In genomic region chr19:44303976-44304568, GRCh38 we compare ENCODE assay signal across 8 cellular contexts. TPM values are rescaled to one million over a fixed set of nuclear protein-coding genes. Genes with fewer than 3 reads are reported as not detected.
DNase-seq lines count a peak whose midpoint lies in the region; ATAC-seq and FAIRE-seq lines count a peak whose summit lies in the region.

No MANE protein-coding gene starts in this region.

- no peaks in the 10 kb centered on the region for H3K27me3 ChIP-seq in SJCRH30
- H3K27me3 ChIP-seq in ectodermal cell (ENCODE audit: control insufficient read depth, insufficient read depth, low read length, poor library complexity, severe bottlenecking), result no peaks in the 10 kb centered on the region
- H3K27me3 ChIP-seq in mesenchymal stem cell (ENCODE audit: control insufficient read depth in 1 of 2, insufficient read depth in 1 of 2, low read length in 2 of 2), result no peaks in the 10 kb centered on the region

- H2AK5ac ChIP-seq in mesenchymal stem cell (ENCODE audit: low read length, severe bottlenecking), result no peak overlapping the region

- peak overlapping the region; percentile 73 for H3K27ac ChIP-seq in SJCRH30
- no peak overlapping the region for H3K27ac ChIP-seq in ectodermal cell (ENCODE audit: insufficient read depth, low read depth, low read length, poor library complexity, severe bottlenecking)
- H3K27ac ChIP-seq in mesenchymal stem cell (ENCODE audit: low read length, poor library complexity, severe bottlenecking), result peak overlapping the region; percentile 51

- H3K23ac ChIP-seq in mesenchymal stem cell (ENCODE audit: low read length in 2 of 2), result no peak overlapping the region

- peaks cover 8% of the 10 kb centered on the region for H3K79me1 ChIP-seq in mesenchymal stem cell (replicated peaks; ENCODE audit: low read length, poor library complexity, severe bottlenecking)

- peak overlapping the region; percentile 71 for H3K4me2 ChIP-seq in mesenchymal stem cell (ENCODE audit: low read length, poor library complexity, severe bottlenecking)

- H3K18ac ChIP-seq in mesenchymal stem cell (ENCODE audit: low read depth in 1 of 2, low read length in 2 of 2), result no peak overlapping the region

- H3K36me3 ChIP-seq in SJCRH30, result peaks cover 23% of the 10 kb centered on the region
- H3K36me3 ChIP-seq in ectodermal cell (ENCODE audit: control insufficient read depth, insufficient read depth, low read length), result no peaks in the 10 kb centered on the region
- peaks cover 14 to 31% of the 10 kb centered on the region in 2 experiments for H3K36me3 ChIP-seq in mesenchymal stem cell (ENCODE audit: control insufficient read depth in 1 of 2, insufficient read depth in 2 of 2, low read depth in 1 of 2, low read length in 2 of 2)

- H2BK12ac ChIP-seq in mesenchymal stem cell (ENCODE audit: low read length in 2 of 2), result no peak overlapping the region

- peak overlapping the region; percentile 94 for H3K9ac ChIP-seq in mesenchymal stem cell (ENCODE audit: low read length)

- peaks cover 7% of the 10 kb centered on the region for H3K4me1 ChIP-seq in SJCRH30
- H3K4me1 ChIP-seq in ectodermal cell (ENCODE audit: control insufficient read depth, insufficient read depth, low read length), result peaks cover 4% of the 10 kb centered on the region
- H3K4me1 ChIP-seq in mesenchymal stem cell (ENCODE audit: control insufficient read depth, insufficient read depth, low read depth, low read length), result peaks cover 2% of the 10 kb centered on the region

- H4K91ac ChIP-seq in mesenchymal stem cell (ENCODE audit: low read length), result no peak overlapping the region

- no peak for FAIRE-seq in urothelium cell line (lab: Jason Lieb, UNC)

- H4K8ac ChIP-seq in mesenchymal stem cell (ENCODE audit: low read length), result no peak overlapping the region

- ATAC-seq in GM19035 (IDR thresholded peaks at IDR 0.05; ENCODE audit: unreplicated experiment) (peak; percentile 22), HG03135 (IDR thresholded peaks at IDR 0.05; ENCODE audit: unreplicated experiment) (no peak)

- no peak overlapping the region for H2BK5ac ChIP-seq in mesenchymal stem cell (ENCODE audit: low read depth, low read length, poor library complexity, severe bottlenecking)

- no peak overlapping the region for H2BK120ac ChIP-seq in mesenchymal stem cell (ENCODE audit: low read depth, low read length)

- H2BK15ac ChIP-seq in mesenchymal stem cell (ENCODE audit: low read depth, poor library complexity, severe bottlenecking), result no peak overlapping the region

- DNase-seq in AG08395 (ENCODE audit: low spot score) (peak; percentile 40), SJCRH30 (peak; percentile 47 to 57), mesenchymal stem cell (peak; percentile 60), urothelium cell line (ENCODE audit: low spot score) (peak; percentile 29), NCI-H2107 (lab: John Stamatoyannopoulos, UW) (no peak)

- WGBS in ectodermal cell, 2 experiments, result 8 to 10% methylated on average over 11 of the region's 11 CpGs
- 0% methylated on average over 10 of the region's 11 CpGs for WGBS in mesenchymal stem cell

- H3K4me3 ChIP-seq in SJCRH30 (peak overlapping the region; percentile 64), ectodermal cell (ENCODE audit: insufficient read depth, low read depth, low read length) (peak overlapping the region; percentile 86), mesenchymal stem cell (ENCODE audit: insufficient read depth in 1 of 2, low read depth in 1 of 2, low read length in 2 of 2) (peak overlapping the region; percentile 70 to 90)

- no peak overlapping the region for H3K4ac ChIP-seq in mesenchymal stem cell (ENCODE audit: low read depth in 1 of 2, low read length in 2 of 2)

- H2AFZ ChIP-seq in mesenchymal stem cell (ENCODE audit: low read depth, low read length), result no peak overlapping the region

- H3K9me3 ChIP-seq in SJCRH30 (replicated peaks) (no peaks in the 10 kb centered on the region), ectodermal cell (ENCODE audit: control insufficient read depth, low read length) (no peaks in the 10 kb centered on the region), mesenchymal stem cell (ENCODE audit: control insufficient read depth, low read length) (peaks cover 7% of the 10 kb centered on the region)

- no peak overlapping the region for H3K14ac ChIP-seq in mesenchymal stem cell (ENCODE audit: low read length in 2 of 2)

RNA-seq across cellular contexts. Expression of gene ZNF235, which starts 0.8 kb away (rescaled TPM):
- 8.0 and 8.2 TPM in 2 replicates for total RNA-seq in SJCRH30 (2014; rRNA removed; shearing (Covaris generic))
- 4.7 TPM for polyA plus RNA-seq in ectodermal cell (2013, experiment 1 of 4)
- polyA plus RNA-seq in ectodermal cell (2013, experiment 2 of 4), result 7.3 TPM
- 5.7 TPM for polyA plus RNA-seq in ectodermal cell (2013, experiment 3 of 4)
- 6.2 TPM for polyA plus RNA-seq in ectodermal cell (2013, experiment 4 of 4)
- 2.5 TPM for polyA plus RNA-seq in mesenchymal stem cell (2013, experiment 1 of 2)
- polyA plus RNA-seq in mesenchymal stem cell (2013, experiment 2 of 2), result 2.5 TPM

RNA-seq across cellular contexts. Expression of gene ZNF233, which starts 44.4 kb away (rescaled TPM):
- 0.08 TPM in 2 replicates for total RNA-seq in SJCRH30 (2014; rRNA removed; shearing (Covaris generic))
- 1.8 TPM for polyA plus RNA-seq in ectodermal cell (2013, experiment 1 of 4)
- polyA plus RNA-seq in ectodermal cell (2013, experiment 2 of 4), result 0.98 TPM
- 1.1 TPM for polyA plus RNA-seq in ectodermal cell (2013, experiment 3 of 4)
- polyA plus RNA-seq in ectodermal cell (2013, experiment 4 of 4), result 1.0 TPM
- 1.1 TPM for polyA plus RNA-seq in mesenchymal stem cell (2013, experiment 1 of 2)
- polyA plus RNA-seq in mesenchymal stem cell (2013, experiment 2 of 2), result 1.3 TPM

RNA-seq across cellular contexts. Expression of gene ZNF112, which starts 52.4 kb away (rescaled TPM):
- total RNA-seq in SJCRH30 (2014; rRNA removed; shearing (Covaris generic)), result 8.5 and 11.7 TPM in 2 replicates
- 7.8 TPM for polyA plus RNA-seq in ectodermal cell (2013, experiment 1 of 4)
- polyA plus RNA-seq in ectodermal cell (2013, experiment 2 of 4), result 7.7 TPM
- 5.9 TPM for polyA plus RNA-seq in ectodermal cell (2013, experiment 3 of 4)
- 6.7 TPM for polyA plus RNA-seq in ectodermal cell (2013, experiment 4 of 4)
- polyA plus RNA-seq in mesenchymal stem cell (2013, experiment 1 of 2), result 1.9 TPM
- polyA plus RNA-seq in mesenchymal stem cell (2013, experiment 2 of 2), result 1.8 TPM
